8 cellular contexts compared by ENCODE assay signal in genomic region chr10:103853428-103854264, GRCh38. TPM values are rescaled to one million over a fixed set of nuclear protein-coding genes. Genes with fewer than 3 reads are reported as not detected.
A peak's percentile ranks its signal among the peaks of the same experiment; 100 is the strongest.
DNase-seq lines count a peak whose midpoint lies in the region; TF ChIP-seq lines count a peak whose summit lies in the region.

No MANE protein-coding gene starts in this region.

- H3K4me1 ChIP-seq in MM.1S (ENCODE audit: low read length), result no peaks in the 10 kb centered on the region
- no peaks in the 10 kb centered on the region for H3K4me1 ChIP-seq in endocrine pancreas (ENCODE audit: control insufficient read depth, insufficient read depth, low read length)

- H3K9me3 ChIP-seq in MM.1S (replicated peaks; ENCODE audit: insufficient read depth, low read length), result no peaks in the 10 kb centered on the region
- H3K9me3 ChIP-seq in endocrine pancreas (ENCODE audit: control insufficient read depth, low read length), result no peaks in the 10 kb centered on the region
- no peaks in the 10 kb centered on the region for H3K9me3 ChIP-seq in neural cell (ENCODE audit: low read length)

- peak overlapping the region; percentile 81 for H3K4me3 ChIP-seq in AG10803 (ENCODE audit: low read length)
- H3K4me3 ChIP-seq in MM.1S (ENCODE audit: low read length), result no peak overlapping the region
- peak overlapping the region; percentile 61 for H3K4me3 ChIP-seq in endocrine pancreas (ENCODE audit: control insufficient read depth, insufficient read depth, low read length)
- peak overlapping the region; percentile 92 for H3K4me3 ChIP-seq in neural cell (ENCODE audit: low read length)

- H3F3A ChIP-seq in MM.1S (ENCODE audit: insufficient read depth, low read length), result no peaks in the 10 kb centered on the region
- H3F3A ChIP-seq in neural cell (ENCODE audit: insufficient read depth, low read length, poor library complexity, severe bottlenecking), result no peaks in the 10 kb centered on the region

- H3K4me2 ChIP-seq in MM.1S (ENCODE audit: low read depth, low read length) (peak overlapping the region; percentile 83; the same call in 1 of the 2 replicates), neural cell (ENCODE audit: low read length) (peak overlapping the region; percentile 81)

- H3K79me2 ChIP-seq in MM.1S (ENCODE audit: low read length), result no peaks in the 10 kb centered on the region
- H3K79me2 ChIP-seq in neural cell (replicated peaks; ENCODE audit: insufficient read depth, low read length), result peaks cover 14% of the 10 kb centered on the region

- H3K9me2 ChIP-seq in MM.1S (replicated peaks; ENCODE audit: insufficient read depth, low read length) (no peaks in the 10 kb centered on the region), neural cell (ENCODE audit: insufficient read depth, low read length) (no peaks in the 10 kb centered on the region)

- no peak overlapping the region for H3K27ac ChIP-seq in MM.1S (ENCODE audit: low read length)
- H3K27ac ChIP-seq in neural cell (ENCODE audit: low read length), result peak overlapping the region; percentile 68

- no peaks in the 10 kb centered on the region for H3K36me3 ChIP-seq in MM.1S (replicated peaks; ENCODE audit: insufficient read depth, low read length)
- H3K36me3 ChIP-seq in endocrine pancreas (ENCODE audit: control insufficient read depth, insufficient read depth, low read length), result no peaks in the 10 kb centered on the region
- H3K36me3 ChIP-seq in neural cell (ENCODE audit: insufficient read depth, low read length), result no peaks in the 10 kb centered on the region

- no peaks in the 10 kb centered on the region for H4K20me1 ChIP-seq in MM.1S (ENCODE audit: insufficient read depth, low read length)
- H4K20me1 ChIP-seq in neural cell (ENCODE audit: insufficient read depth), result no peaks in the 10 kb centered on the region

- peak; percentile 20 for DNase-seq in AG10803 (ENCODE audit: low read depth)
- no peak for DNase-seq in MM.1S
- no peak for DNase-seq in HuH-7 (ENCODE audit: low spot score)
- no peak for DNase-seq in NCI-H187 treated with DMSO at 0.1 percent for 48 hours (lab: John Stamatoyannopoulos, UW)
- no peak for DNase-seq in cortex of kidney (lab: John Stamatoyannopoulos, UW)
- no peak for DNase-seq in NCI-H774 (lab: John Stamatoyannopoulos, UW)

- no peak for TF ChIP-seq RAD21 in neural cell (conservative IDR thresholded peaks at IDR 0.05)

- TF ChIP-seq CTCF in AG10803 (conservative IDR thresholded peaks at IDR 0.05; ENCODE audit: low read length) (no peak), MM.1S (IDR thresholded peaks at IDR 0.05; ENCODE audit: low read length) (no peak), neural cell (IDR thresholded peaks at IDR 0.05; ENCODE audit: poor library complexity, severe bottlenecking) (no peak)

- TF ChIP-seq EP300 in neural cell (conservative IDR thresholded peaks at IDR 0.05; ENCODE audit: poor library complexity, severe bottlenecking), result no peak

- H3K27me3 ChIP-seq in MM.1S (replicated peaks; ENCODE audit: insufficient read depth, low read length) (peaks cover 14% of the 10 kb centered on the region), endocrine pancreas (ENCODE audit: control insufficient read depth, insufficient read depth, low read length) (no peaks in the 10 kb centered on the region), neural cell (ENCODE audit: insufficient read depth, low read depth, low read length) (no peaks in the 10 kb centered on the region)

- H3K9ac ChIP-seq in MM.1S (ENCODE audit: low read length) (no peak overlapping the region), endocrine pancreas (ENCODE audit: control insufficient read depth, insufficient read depth, low read length) (peak overlapping the region; percentile 79), neural cell (ENCODE audit: low read length) (peak overlapping the region; percentile 80)

- H2AFZ ChIP-seq in MM.1S (ENCODE audit: low read length) (no peak overlapping the region), neural cell (ENCODE audit: low read depth, low read length) (no peak overlapping the region)

TF ChIP-seq in neural cell, 6 proteins besides CTCF, POLR2A, EP300 and RAD21:
- TF ChIP-seq MXI1 (conservative IDR thresholded peaks at IDR 0.05; ENCODE audit: poor library complexity, severe bottlenecking) (no peak), POLR2AphosphoS5 (IDR thresholded peaks at IDR 0.05) (no peak), EZH2 (IDR thresholded peaks at IDR 0.05; ENCODE audit: borderline replicate concordance, insufficient read depth, low read length, poor library complexity, severe bottlenecking) (no peak), SMC3 (conservative IDR thresholded peaks at IDR 0.05; ENCODE audit: poor library complexity) (no peak), TAF1 (IDR thresholded peaks at IDR 0.05; ENCODE audit: low read depth) (no peak), REST (IDR thresholded peaks at IDR 0.05; ENCODE audit: borderline replicate concordance) (no peak)
TF ChIP-seq in neural cell: peak in this region for 0.

RNA-seq across cellular contexts. Expression of gene SH3PXD2A, which starts 1.7 kb away (rescaled TPM):
- polyA plus RNA-seq in neural cell, result 5.2 and 8.0 TPM in 2 replicates
- 11.2 and 12.6 TPM in 2 replicates for polyA minus RNA-seq in neural cell
